Comparison of ENCODE assay signal across 13 cellular contexts in the genomic region with DNA sequence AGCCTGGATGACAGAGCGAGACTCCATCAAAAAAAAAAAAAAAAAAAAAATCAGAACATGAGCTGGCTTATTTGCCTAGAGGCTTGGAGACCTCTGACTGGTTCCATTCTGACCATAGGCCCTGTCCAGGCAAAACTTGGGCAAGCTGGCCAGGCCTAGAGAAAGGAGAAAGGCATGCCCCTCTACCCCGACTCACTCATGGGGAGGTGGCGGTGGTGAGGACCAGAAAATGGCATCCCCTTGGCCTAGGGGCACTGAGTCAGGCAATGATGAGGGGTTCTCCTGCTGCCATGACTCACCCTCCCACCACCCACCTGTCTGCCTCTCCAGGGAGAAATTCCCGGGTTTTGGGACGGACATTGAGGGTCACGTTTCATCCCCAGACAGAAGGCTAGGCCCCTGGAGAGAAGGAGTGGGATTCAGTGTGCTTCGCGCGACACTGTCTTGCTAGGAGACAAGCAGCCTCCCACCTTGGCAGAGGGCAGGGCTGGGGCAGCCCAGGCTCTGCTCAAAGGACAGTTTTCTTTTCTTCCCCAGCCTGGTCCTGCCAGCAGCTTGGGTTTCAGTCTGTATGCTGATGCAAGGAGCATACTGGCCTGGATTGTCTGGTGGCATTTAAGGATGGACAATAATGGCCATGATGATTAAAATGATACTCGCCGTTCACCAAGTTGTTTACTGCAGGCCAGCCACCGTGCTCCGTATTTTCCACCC. TPM values are rescaled to one million over a fixed set of nuclear protein-coding genes. Genes with fewer than 3 reads are reported as not detected.
A peak's percentile ranks its signal among the peaks of the same experiment; 100 is the strongest.
DNase-seq lines count a peak whose midpoint lies in the region; ATAC-seq and TF ChIP-seq lines count a peak whose summit lies in the region.
"Had no signal": no experiment of that assay in that cellular context is flagged by ENCODE, and none has a peak within 500 bp of the region (broad histone marks: within the 10 kb centered on the region; RNA-seq: fewer than 3 reads in every experiment).

No MANE protein-coding gene starts in this region.

- no peaks in the 10 kb centered on the region; the same call in 1 of the 2 replicates for H3K36me3 ChIP-seq in GM23248 (ENCODE audit: low read depth)
- peaks cover 2 to 20% (median 3%) of the 10 kb centered on the region in 3 donors for H3K36me3 ChIP-seq in skeletal muscle tissue (ENCODE audit: control insufficient read depth in 3 of 3, insufficient read depth in 3 of 3, low read length in 3 of 3)

- no peak overlapping the region for H2AFZ ChIP-seq in GM23248

- 80 to 82% methylated on average over 13 of the region's 13 CpGs for WGBS in GM23248 (ENCODE audit: low coverage in 1 of 2, low lambda C conversion rate in 2 of 2, missing lambda C conversion rate in 2 of 2), 2 experiments

- DNase-seq in GM23248 (peak; percentile 27), RKO (ENCODE audit: low spot score) (peak; percentile 52), epithelial cell of esophagus (ENCODE audit: low read depth) (peak; percentile 51), NCI-H146 treated with DMSO at 0.1 percent for 48 hours (lab: John Stamatoyannopoulos, UW; ENCODE audit: unreplicated experiment) (no peak)
- DNase-seq: activated CD4-positive, alpha-beta T cell treated with anti-CD3 and anti-CD28 coated beads, Interleukin-2, amount 50 U/mL, for 4 hours; activated T-cell treated with anti-CD3 and anti-CD28 coated beads, Interleukin-2, amount 50 U/mL, for 4 hours; effector CD8-positive, alpha-beta T cell; Kasumi-1; NCI-H1436 treated with DMSO at 0.1 percent for 48 hours; stimulated activated CD4-positive, alpha-beta T cell treated with anti-CD3 and anti-CD28 coated beads, Interleukin-4, amount 100 ng/mL, for 4 hours had no signal

- H4K20me1 ChIP-seq in GM23248 (ENCODE audit: insufficient read depth), result no peaks in the 10 kb centered on the region

- H3K4me3 ChIP-seq in GM23248, result no peak overlapping the region
- H3K4me3 ChIP-seq in epithelial cell of esophagus (ENCODE audit: low read length), result no peak overlapping the region
- peak overlapping the region in 1 of 3 donors; percentile 41 for H3K4me3 ChIP-seq in skeletal muscle tissue (ENCODE audit: low read length in 3 of 3)

- H3K9me2 ChIP-seq in GM23248 (ENCODE audit: insufficient read depth), result no peaks in the 10 kb centered on the region

- no peaks in the 10 kb centered on the region for H3K27me3 ChIP-seq in GM23248 (replicated peaks; ENCODE audit: insufficient read depth)
- no peaks in the 10 kb centered on the region for H3K27me3 ChIP-seq in skeletal muscle tissue (ENCODE audit: control insufficient read depth in 3 of 3, insufficient read depth in 3 of 3, low read length in 3 of 3)

- ATAC-seq in GM19395 (IDR thresholded peaks at IDR 0.05; ENCODE audit: unreplicated experiment), result no peak
- ATAC-seq in GM18511 (IDR thresholded peaks at IDR 0.05; ENCODE audit: unreplicated experiment), result no peak

- no peak for TF ChIP-seq CTCF in epithelial cell of esophagus (IDR thresholded peaks at IDR 0.05; ENCODE audit: insufficient read depth, low read depth, low read length, missing control alignments)

- in situ Hi-C loops in GM23248 (cut with MboI), result no loop called here

- H3K27ac ChIP-seq in GM23248 (no peak overlapping the region), skeletal muscle tissue (ENCODE audit: low read depth, low read length) (peak overlapping the region; percentile 50)

- peaks cover 3% of the 10 kb centered on the region; the same call in 1 of the 2 replicates for H3K4me1 ChIP-seq in GM23248 (ENCODE audit: insufficient read depth)
- peaks cover 22 to 36% (median 35%) of the 10 kb centered on the region in 3 donors for H3K4me1 ChIP-seq in skeletal muscle tissue (ENCODE audit: control insufficient read depth in 3 of 3, insufficient read depth in 3 of 3, low read length in 3 of 3)

- H3K4me2 ChIP-seq in GM23248 (ENCODE audit: unreplicated experiment), result no peak overlapping the region

- H3K9me3 ChIP-seq in GM23248 (ENCODE audit: low read depth) (no peaks in the 10 kb centered on the region), skeletal muscle tissue (ENCODE audit: control insufficient read depth in 3 of 3, low read length in 3 of 3) (no peaks in the 10 kb centered on the region)

- peaks cover 40% of the 10 kb centered on the region for H3F3A ChIP-seq in GM23248 (ENCODE audit: insufficient read depth)

- H3K79me2 ChIP-seq in GM23248 (ENCODE audit: insufficient read depth), result peaks cover 20% of the 10 kb centered on the region

- H3K9ac ChIP-seq in GM23248, result no peak overlapping the region
- peak overlapping the region in 2 of 3 donors; percentile 22 to 64 for H3K9ac ChIP-seq in skeletal muscle tissue (ENCODE audit: low read depth in 1 of 3, low read length in 3 of 3)

RNA-seq across cellular contexts. Expression of gene TOB2, which starts 17.2 kb away (rescaled TPM):
- 29.0 and 35.7 TPM in 2 replicates for total RNA-seq in GM23248 (2014; rRNA removed; shearing (Covaris generic))
- polyA plus RNA-seq in GM23248 (2016; fragmentation: Nextera tagmentation; extraction: Ambion mirVana), result 29.6 and 31.1 TPM in 2 replicates
- 15.1 TPM for total RNA-seq in skeletal muscle tissue

RNA-seq across cellular contexts. Expression of gene PHF5A, which starts 39.1 kb away (rescaled TPM):
- total RNA-seq in GM23248 (2014; rRNA removed; shearing (Covaris generic)), result 41.9 and 53.4 TPM in 2 replicates
- 13.1 and 13.7 TPM in 2 replicates for polyA plus RNA-seq in GM23248 (2016; fragmentation: Nextera tagmentation; extraction: Ambion mirVana)
- total RNA-seq in skeletal muscle tissue, result 43.8 TPM

RNA-seq across cellular contexts. Expression of gene ACO2, which starts 39.5 kb away (rescaled TPM):
- total RNA-seq in GM23248 (2014; rRNA removed; shearing (Covaris generic)), result 41.5 and 60.4 TPM in 2 replicates
- polyA plus RNA-seq in GM23248 (2016; fragmentation: Nextera tagmentation; extraction: Ambion mirVana), result 68.1 and 68.7 TPM in 2 replicates
- 110 TPM for total RNA-seq in skeletal muscle tissue

RNA-seq across cellular contexts. Expression of gene TEF, which starts 47.6 kb away (rescaled TPM):
- 4.2 and 4.6 TPM in 2 replicates for total RNA-seq in GM23248 (2014; rRNA removed; shearing (Covaris generic))
- polyA plus RNA-seq in GM23248 (2016; fragmentation: Nextera tagmentation; extraction: Ambion mirVana), result 2.2 and 2.8 TPM in 2 replicates
- total RNA-seq in skeletal muscle tissue, result 12.5 TPM
